ENCODE assay signal across 20 cellular contexts in the genomic region with DNA sequence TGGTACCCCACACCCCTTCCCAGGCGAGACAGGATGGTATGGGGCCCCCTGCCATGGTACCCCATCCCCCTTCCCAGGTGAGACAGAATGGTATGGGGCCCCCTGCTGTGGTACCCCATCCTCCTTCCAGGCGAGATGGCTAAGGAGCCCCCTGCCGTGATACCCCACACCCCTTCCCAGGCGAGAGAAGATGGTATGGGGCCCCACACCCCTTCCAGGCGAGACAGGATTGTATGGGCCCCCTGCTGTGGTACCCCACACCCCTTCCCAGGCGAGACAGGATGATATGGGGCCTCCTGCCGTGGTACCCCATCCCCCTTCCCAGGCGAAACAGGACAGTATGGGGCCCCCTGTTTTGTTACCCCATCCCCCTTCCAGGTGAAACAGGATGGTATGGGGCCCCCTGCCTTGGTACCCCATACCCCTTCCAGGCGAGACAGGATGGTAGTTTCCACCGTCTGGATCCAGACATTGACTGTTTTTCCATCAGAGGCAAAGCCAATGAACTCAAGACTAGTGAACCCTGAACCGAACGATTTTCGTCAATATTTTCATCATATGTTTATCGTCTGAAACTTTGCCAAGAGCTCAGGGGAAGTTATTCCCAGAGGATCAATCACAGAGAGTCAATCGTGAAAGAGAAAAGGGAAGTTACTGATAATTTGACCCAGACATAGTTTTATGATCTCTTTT.
DNase-seq lines count a peak whose midpoint lies in the region; ATAC-seq and TF ChIP-seq lines count a peak whose summit lies in the region.
"Had no signal": no experiment of that assay in that cellular context is flagged by ENCODE, and none has a peak within 500 bp of the region (broad histone marks: within the 10 kb centered on the region; RNA-seq: fewer than 3 reads in every experiment).

No MANE protein-coding gene starts in this region.

- H3K4me3 Mint-ChIP-seq in stimulated activated memory B cell treated with anti-CD40 and anti-IgM and Interleukin-4, amounts not matched to agents 10 μg/mL and 1 μg/mL and 100 μg/mL, for 72 hours, result no peak overlapping the region
- H3K4me3 Mint-ChIP-seq in activated CD4-positive, alpha-beta T cell treated with anti-CD3 and anti-CD28 coated beads, Interleukin-2, amount 10 ng/mL, durations not matched to agents 7 days and 5 days, result no peak overlapping the region
- H3K4me3 Mint-ChIP-seq: CD4-positive, alpha-beta memory T cell had no signal

- TF ChIP-seq CTCF in BE2C (IDR thresholded peaks at IDR 0.05; ENCODE audit: low read depth, low read length), result no peak
- TF ChIP-seq CTCF in WERI-Rb-1 (IDR thresholded peaks at IDR 0.05; ENCODE audit: low read depth, low read length), result no peak
- no peak for TF ChIP-seq CTCF in right lobe of liver (IDR thresholded peaks at IDR 0.05)

- H3K27me3 ChIP-seq in BE2C (peaks cover 20% of the 10 kb centered on the region), WERI-Rb-1 (ENCODE audit: insufficient read depth, low read depth, severe bottlenecking) (no peaks in the 10 kb centered on the region), right lobe of liver (no peaks in the 10 kb centered on the region)

- H3K36me3 ChIP-seq in BE2C, result no peaks in the 10 kb centered on the region
- no peaks in the 10 kb centered on the region for H3K36me3 ChIP-seq in WERI-Rb-1
- H3K36me3 ChIP-seq in right lobe of liver, result no peaks in the 10 kb centered on the region

- H3K9me3 ChIP-seq in BE2C (peaks cover 5% of the 10 kb centered on the region; the same call in 1 of the 2 replicates), WERI-Rb-1 (ENCODE audit: severe bottlenecking) (peaks cover 3% of the 10 kb centered on the region), right lobe of liver (no peaks in the 10 kb centered on the region)

- peak; percentile 69 to 84 (median 78) for ATAC-seq in right lobe of liver
- peak; percentile 52 for ATAC-seq in stimulated activated memory B cell treated with anti-CD40 and anti-IgM and Interleukin-4, amounts not matched to agents 10 μg/mL and 1 μg/mL and 100 μg/mL, for 72 hours
- ATAC-seq: Panc1 had no signal

- no peak overlapping the region for H3K27ac Mint-ChIP-seq in stimulated activated memory B cell treated with anti-CD40 and anti-IgM and Interleukin-4, amounts not matched to agents 10 μg/mL and 1 μg/mL and 100 μg/mL, for 72 hours
- H3K27ac Mint-ChIP-seq in activated CD4-positive, alpha-beta T cell treated with anti-CD3 and anti-CD28 coated beads, Interleukin-2, amount 10 ng/mL, durations not matched to agents 7 days and 5 days, result no peak overlapping the region

- POLR2A ChIA-PET in activated CD4-positive, alpha-beta T cell treated with anti-CD3 and anti-CD28 coated beads, Interleukin-2, amount 10 ng/mL, durations not matched to agents 7 days and 5 days (lab: Charles Lee), result no interaction called here

- H3K27ac ChIP-seq in WERI-Rb-1, result peak overlapping the region; percentile 11; the same call in 1 of the 2 replicates
- no peak overlapping the region for H3K27ac ChIP-seq in right lobe of liver
- H3K27ac ChIP-seq: RWPE1 had no signal

- no peaks in the 10 kb centered on the region for H3K4me1 Mint-ChIP-seq in stimulated activated memory B cell treated with anti-CD40 and anti-IgM and Interleukin-4, amounts not matched to agents 10 μg/mL and 1 μg/mL and 100 μg/mL, for 72 hours
- H3K4me1 Mint-ChIP-seq in activated CD4-positive, alpha-beta T cell treated with anti-CD3 and anti-CD28 coated beads, Interleukin-2, amount 10 ng/mL, durations not matched to agents 7 days and 5 days, result no peaks in the 10 kb centered on the region

- intact Hi-C loops in right lobe of liver (cut with DNase I), result no loop called here

- H3K4me3 ChIP-seq in BE2C (ENCODE audit: low read depth, low read length) (no peak overlapping the region), WERI-Rb-1 (ENCODE audit: low read depth, low read length) (no peak overlapping the region), right lobe of liver (no peak overlapping the region)

- peaks cover 34% of the 10 kb centered on the region for H3K27me3 Mint-ChIP-seq in stimulated activated memory B cell treated with anti-CD40 and anti-IgM and Interleukin-4, amounts not matched to agents 10 μg/mL and 1 μg/mL and 100 μg/mL, for 72 hours
- H3K27me3 Mint-ChIP-seq in activated CD4-positive, alpha-beta T cell treated with anti-CD3 and anti-CD28 coated beads, Interleukin-2, amount 10 ng/mL, durations not matched to agents 7 days and 5 days, result peaks cover 32% of the 10 kb centered on the region

- H3K4me1 ChIP-seq in BE2C (no peaks in the 10 kb centered on the region), right lobe of liver (peaks cover 0 to 11% (median 3%) of the 10 kb centered on the region in 4 donors)

- peak; percentile 99 for DNase-seq in BE2C
- no peak for DNase-seq in WERI-Rb-1
- DNase-seq in right lobe of liver, result no peak
- no peak for DNase-seq in NCI-H1417 treated with DMSO at 0.1 percent for 48 hours (lab: John Stamatoyannopoulos, UW)
- DNase-seq in activated CD4-positive, alpha-beta T cell treated with anti-CD3 and anti-CD28 coated beads for 4 hours, result no peak
- no peak for DNase-seq in activated CD4-positive, alpha-beta T cell treated with anti-CD3 and anti-CD28 coated beads, Interleukin-2, amount 10 ng/mL, durations not matched to agents 7 days and 5 days
- DNase-seq: AML-193; CD4-positive, alpha-beta memory T cell; COR-L47; KBM-7; MV-4-11; NCI-H1105 treated with DMSO at 0.1 percent for 48 hours; NCI-H2029 treated with DMSO at 0.1 percent for 48 hours; NCI-H2227 treated with DMSO at 0.1 percent for 48 hours; NCI-H510A; NCI-H69; SHP77 had no signal

- TF ChIP-seq POLR2A in right lobe of liver (IDR thresholded peaks at IDR 0.05), result no peak

- no peaks in the 10 kb centered on the region for H3K9me3 Mint-ChIP-seq in stimulated activated memory B cell treated with anti-CD40 and anti-IgM and Interleukin-4, amounts not matched to agents 10 μg/mL and 1 μg/mL and 100 μg/mL, for 72 hours
- no peaks in the 10 kb centered on the region for H3K9me3 Mint-ChIP-seq in activated CD4-positive, alpha-beta T cell treated with anti-CD3 and anti-CD28 coated beads, Interleukin-2, amount 10 ng/mL, durations not matched to agents 7 days and 5 days

- WGBS in right lobe of liver (ENCODE audit: insufficient coverage, low coverage, low lambda C conversion rate, missing lambda C conversion rate), result 24% methylated on average over 7 of the region's 15 CpGs

- CTCF ChIA-PET in activated CD4-positive, alpha-beta T cell treated with anti-CD3 and anti-CD28 coated beads, Interleukin-2, amount 10 ng/mL, durations not matched to agents 7 days and 5 days (lab: Charles Lee), result no interaction called here

- no peaks in the 10 kb centered on the region for H3K36me3 Mint-ChIP-seq in stimulated activated memory B cell treated with anti-CD40 and anti-IgM and Interleukin-4, amounts not matched to agents 10 μg/mL and 1 μg/mL and 100 μg/mL, for 72 hours
- H3K36me3 Mint-ChIP-seq in activated CD4-positive, alpha-beta T cell treated with anti-CD3 and anti-CD28 coated beads, Interleukin-2, amount 10 ng/mL, durations not matched to agents 7 days and 5 days (ENCODE audit: low read depth), result no peaks in the 10 kb centered on the region
- H3K36me3 Mint-ChIP-seq: CD4-positive, alpha-beta memory T cell had no signal
